Comparison of ENCODE assay signal across 21 cellular contexts in genomic region chr5:1175015-1175414, GRCh38. TPM values are rescaled to one million over a fixed set of nuclear protein-coding genes. Genes with fewer than 3 reads are reported as not detected.
"Had no signal": no experiment of that assay in that cellular context is flagged by ENCODE, and none has a peak within 500 bp of the region (broad histone marks: within the 10 kb centered on the region; RNA-seq: fewer than 3 reads in every experiment).

No MANE protein-coding gene starts in this region.

- H3K36me3 Mint-ChIP-seq: activated naive CD8-positive, alpha-beta T cell; naive thymus-derived CD8-positive, alpha-beta T cell; stimulated activated memory B cell treated with anti-CD40 and anti-IgM and Interleukin-4, amounts not matched to agents 10 μg/mL and 1 μg/mL and 100 μg/mL, for 72 hours had no signal

- H3K27ac ChIP-seq: heart left ventricle, neutrophil, SK-N-MC, thyroid gland, upper lobe of right lung, WERI-Rb-1 had no signal

- H3K27me3 Mint-ChIP-seq: activated CD4-positive, alpha-beta memory T cell treated with anti-CD3 and anti-CD28 coated beads, Interleukin-2, amount 10 ng/mL, durations not matched to agents 7 days and 5 days; activated CD4-positive, alpha-beta T cell treated with anti-CD3 and anti-CD28 coated beads, Interleukin-2, amount 10 ng/mL, durations not matched to agents 24 days and 14 days; activated naive CD8-positive, alpha-beta T cell; activated T-cell treated with anti-CD3 and anti-CD28 coated beads, Interleukin-2, amount 50 U/mL, for 24 hours; naive thymus-derived CD8-positive, alpha-beta T cell had no signal

- H3K9me3 Mint-ChIP-seq: activated CD4-positive, alpha-beta memory T cell treated with anti-CD3 and anti-CD28 coated beads, Interleukin-2, amount 10 ng/mL, durations not matched to agents 7 days and 5 days; activated CD4-positive, alpha-beta T cell treated with anti-CD3 and anti-CD28 coated beads, Interleukin-2, amount 10 ng/mL, durations not matched to agents 24 days and 14 days; activated T-cell treated with anti-CD3 and anti-CD28 coated beads, Interleukin-2, amount 50 U/mL, for 24 hours; naive thymus-derived CD8-positive, alpha-beta T cell; stimulated activated memory B cell treated with anti-CD40 and anti-IgM and Interleukin-4, amounts not matched to agents 10 μg/mL and 1 μg/mL and 100 μg/mL, for 72 hours; stimulated activated naive CD8-positive, alpha-beta T cell treated with anti-CD3 and anti-CD28 coated beads, Interleukin-15, amount 100 ng/mL, for 72 hours; T-helper 1 cell treated with Interleukin-12 subunit alpha and Interleukin-12 subunit beta and Interleukin-4 antibody, amounts not matched to agents 30 μg/mL and 1 μg/mL, for 36 hours had no signal

- H3K27ac Mint-ChIP-seq: activated CD4-positive, alpha-beta memory T cell treated with anti-CD3 and anti-CD28 coated beads, Interleukin-2, amount 10 ng/mL, durations not matched to agents 7 days and 5 days; activated CD4-positive, alpha-beta T cell treated with anti-CD3 and anti-CD28 coated beads, Interleukin-2, amount 10 ng/mL, durations not matched to agents 24 days and 14 days; activated naive CD8-positive, alpha-beta T cell; activated T-cell treated with anti-CD3 and anti-CD28 coated beads, Interleukin-2, amount 50 U/mL, for 24 hours; stimulated activated memory B cell treated with anti-CD40 and anti-IgM and Interleukin-4, amounts not matched to agents 10 μg/mL and 1 μg/mL and 100 μg/mL, for 72 hours; stimulated activated naive CD8-positive, alpha-beta T cell treated with anti-CD3 and anti-CD28 coated beads, Interleukin-15, amount 100 ng/mL, for 72 hours; T-helper 1 cell treated with Interleukin-12 subunit alpha and Interleukin-12 subunit beta and Interleukin-4 antibody, amounts not matched to agents 30 μg/mL and 1 μg/mL, for 36 hours had no signal

- ATAC-seq: activated CD4-positive, CD25-positive, alpha-beta regulatory T cell treated with anti-CD3 and anti-CD28 coated beads, Interleukin-2, amount 50 U/mL, for 24 hours; stimulated activated memory B cell treated with anti-CD40 and anti-IgM and Interleukin-4, amounts not matched to agents 10 μg/mL and 1 μg/mL and 100 μg/mL, for 72 hours had no signal

- H3K4me3 Mint-ChIP-seq: activated CD4-positive, alpha-beta memory T cell treated with anti-CD3 and anti-CD28 coated beads, Interleukin-2, amount 10 ng/mL, durations not matched to agents 7 days and 5 days; activated CD4-positive, alpha-beta T cell treated with anti-CD3 and anti-CD28 coated beads, Interleukin-2, amount 10 ng/mL, durations not matched to agents 24 days and 14 days; activated naive CD8-positive, alpha-beta T cell; activated T-cell treated with anti-CD3 and anti-CD28 coated beads, Interleukin-2, amount 50 U/mL, for 24 hours; naive thymus-derived CD8-positive, alpha-beta T cell; stimulated activated memory B cell treated with anti-CD40 and anti-IgM and Interleukin-4, amounts not matched to agents 10 μg/mL and 1 μg/mL and 100 μg/mL, for 72 hours; stimulated activated naive CD8-positive, alpha-beta T cell treated with anti-CD3 and anti-CD28 coated beads, Interleukin-15, amount 100 ng/mL, for 72 hours; T-helper 1 cell treated with Interleukin-12 subunit alpha and Interleukin-12 subunit beta and Interleukin-4 antibody, amounts not matched to agents 30 μg/mL and 1 μg/mL, for 36 hours had no signal

- H3K9me3 ChIP-seq: heart left ventricle, neutrophil, thyroid gland, upper lobe of right lung had no signal

- H3K4me1 ChIP-seq: upper lobe of right lung had no signal

- H3K4me1 Mint-ChIP-seq: stimulated activated memory B cell treated with anti-CD40 and anti-IgM and Interleukin-4, amounts not matched to agents 10 μg/mL and 1 μg/mL and 100 μg/mL, for 72 hours had no signal

- H3K4me3 ChIP-seq: heart left ventricle, smooth muscle cell, thyroid gland, upper lobe of right lung had no signal

- H3K36me3 ChIP-seq: heart left ventricle, neutrophil, thyroid gland, upper lobe of right lung, WERI-Rb-1 had no signal

- H3K27me3 ChIP-seq: heart left ventricle, neutrophil, thyroid gland, upper lobe of right lung had no signal

RNA-seq across cellular contexts. Expression of gene SLC6A19, which starts 26.4 kb away (rescaled TPM):
- total RNA-seq: activated CD4-positive, alpha-beta memory T cell treated with anti-CD3 and anti-CD28 coated beads, Interleukin-2, amount 10 ng/mL, durations not matched to agents 7 days and 5 days; activated CD4-positive, alpha-beta T cell treated with anti-CD3 and anti-CD28 coated beads, Interleukin-2, amount 10 ng/mL, durations not matched to agents 24 days and 14 days; endothelial cell of umbilical vein; heart left ventricle; naive thymus-derived CD8-positive, alpha-beta T cell; osteocyte; smooth muscle cell; thyroid gland; upper lobe of right lung had no signal
- polyA plus RNA-seq: endothelial cell of umbilical vein; esophagus; heart left ventricle; naive thymus-derived CD8-positive, alpha-beta T cell; smooth muscle cell had no signal

RNA-seq across cellular contexts. Expression of gene SLC6A18, which starts 50.2 kb away (rescaled TPM):
- total RNA-seq: activated CD4-positive, alpha-beta memory T cell treated with anti-CD3 and anti-CD28 coated beads, Interleukin-2, amount 10 ng/mL, durations not matched to agents 7 days and 5 days; activated CD4-positive, alpha-beta T cell treated with anti-CD3 and anti-CD28 coated beads, Interleukin-2, amount 10 ng/mL, durations not matched to agents 24 days and 14 days; endothelial cell of umbilical vein; heart left ventricle; liver; naive thymus-derived CD8-positive, alpha-beta T cell; osteocyte; posterior vena cava; smooth muscle cell; thyroid gland; upper lobe of right lung had no signal
- polyA plus RNA-seq: endothelial cell of umbilical vein; esophagus; heart left ventricle; liver; naive thymus-derived CD8-positive, alpha-beta T cell; smooth muscle cell had no signal
